Comparison of ENCODE assay signal across 22 cellular contexts in the genomic region with DNA sequence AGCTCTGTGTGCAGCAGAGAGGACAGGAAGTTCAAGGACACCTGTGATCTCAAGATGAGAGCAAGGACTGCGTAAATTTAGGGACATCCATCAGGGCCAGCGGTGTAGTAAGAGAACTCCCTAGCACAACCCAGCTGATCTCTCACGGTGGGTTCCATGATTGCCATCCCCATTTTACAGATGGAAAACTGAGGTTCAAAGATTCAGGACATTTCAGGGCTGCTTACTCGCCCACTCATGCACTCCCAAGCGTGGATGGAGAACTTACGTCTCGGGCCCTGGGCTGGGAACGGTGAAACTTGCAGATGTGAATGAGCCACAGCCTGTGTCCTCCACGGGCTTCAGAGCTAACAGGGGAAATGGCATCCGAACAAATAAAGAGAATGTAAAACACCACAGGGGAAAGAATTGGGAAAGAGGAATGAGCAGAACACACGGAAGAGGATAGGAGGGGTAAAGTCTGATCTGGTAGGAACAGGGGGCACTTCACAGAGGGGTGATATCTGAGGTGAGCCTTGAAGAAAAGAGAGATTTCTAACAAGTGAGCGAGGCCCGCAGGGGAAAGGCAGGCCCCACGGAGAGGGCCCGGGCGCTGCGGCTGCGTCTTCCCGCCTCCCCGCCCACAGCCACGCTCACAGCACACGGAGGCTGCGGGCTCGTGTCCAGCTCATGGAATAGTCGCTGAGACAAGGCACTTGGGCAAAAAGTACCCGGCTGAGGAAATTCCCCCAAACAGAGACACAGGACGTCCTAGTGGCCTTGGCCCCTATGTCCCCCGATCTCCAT. TPM values are rescaled to one million over a fixed set of nuclear protein-coding genes. Genes with fewer than 3 reads are reported as not detected.
DNase-seq lines count a peak whose midpoint lies in the region; ATAC-seq, FAIRE-seq and TF ChIP-seq lines count a peak whose summit lies in the region.
"Had no signal": no experiment of that assay in that cellular context is flagged by ENCODE, and none has a peak within 500 bp of the region (broad histone marks: within the 10 kb centered on the region; RNA-seq: fewer than 3 reads in every experiment).

No MANE protein-coding gene starts in this region.

- H3K27me3 Mint-ChIP-seq in nephron (ENCODE audit: low read depth): peaks cover 6% of the 10 kb centered on the region
- H3K27me3 Mint-ChIP-seq: CD4-positive, alpha-beta T cell had no signal

- H3K79me2 ChIP-seq in Karpas-422 (ENCODE audit: low read length): no peaks in the 10 kb centered on the region
- H3K79me2 ChIP-seq in H1 (ENCODE audit: control insufficient read depth in 1 of 2, insufficient read depth in 2 of 2, low read length in 2 of 2): no peaks in the 10 kb centered on the region

- H4K5ac ChIP-seq in H1 (ENCODE audit: insufficient read length, low read depth, low read length): no peak overlapping the region

- H3K23me2 ChIP-seq in H1 (ENCODE audit: low read depth, low read length): no peaks in the 10 kb centered on the region; the same call in 1 of the 2 replicates

- no peak for TF ChIP-seq POLR2A in H1 (IDR thresholded peaks at IDR 0.05; ENCODE audit: control extremely low read depth in 1 of 2, low read depth in 2 of 2, low read length in 2 of 2)
- TF ChIP-seq POLR2A in spleen (IDR thresholded peaks at IDR 0.05): no peak

- H3K14ac ChIP-seq in H1 (ENCODE audit: insufficient read length): no peak overlapping the region

- H3K9me3 ChIP-seq in Karpas-422 (ENCODE audit: low read length) (no peaks in the 10 kb centered on the region), H1 (ENCODE audit: insufficient read depth in 2 of 2, low read depth in 1 of 2, low read length in 1 of 2) (no peaks in the 10 kb centered on the region; a peak in 1 of 4 replicates), spleen (peaks cover 0 to 18% (median 12%) of the 10 kb centered on the region in 8 donors)
- H3K9me3 ChIP-seq: BE2C had no signal

- CTCF ChIA-PET in H1 (lab: Charles Lee; ENCODE audit: partially characterized antibody): interaction anchor here (0.7 to 1.3 kb wide), 2 partner anchors 17 to 70 kb away, joined by 3 read pairs; no protein-coding TSS in a partner anchor

- H3K27me3 ChIP-seq in Karpas-422 (ENCODE audit: low read length) (no peaks in the 10 kb centered on the region), H1 (replicated peaks in 1 of 4; ENCODE audit: control insufficient read depth in 3 of 4, extremely low read depth in 1 of 4, insufficient read depth in 3 of 4, low read length in 3 of 4) (no peaks in the 10 kb centered on the region), spleen (replicated peaks in 1 of 7) (peaks cover 0 to 6% (median 0%) of the 10 kb centered on the region in 7 donors)
- H3K27me3 ChIP-seq: BE2C had no signal

- 92% methylated on average over 28 of the region's 28 CpGs; no CpG with 5 or more reads in 1 of the 2 experiments for WGBS in H1 (ENCODE audit: extremely low coverage in 1 of 2, insufficient coverage in 1 of 2, insufficient read length in 1 of 2, insufficient replicate concordance in 2 of 2, low coverage in 1 of 2, low lambda C conversion rate in 2 of 2, missing lambda C conversion rate in 1 of 2), 2 experiments
- 83 to 93% (median 89%) methylated on average over 28 of the region's 28 CpGs for WGBS in spleen, 5 donors

- no peak overlapping the region for H2BK12ac ChIP-seq in H1 (ENCODE audit: low read depth, low read length)

- no peak overlapping the region for H4K8ac ChIP-seq in H1 (ENCODE audit: extremely low read depth, insufficient read depth, low read length)

- H3K56ac ChIP-seq in H1 (replicated peaks; ENCODE audit: insufficient read length, low read depth, low read length): no peak overlapping the region

- H3K4ac ChIP-seq in H1 (replicated peaks; ENCODE audit: insufficient read length, low read depth, low read length): no peak overlapping the region

- FAIRE-seq in H1 (lab: Jason Lieb, UNC): no peak
- FAIRE-seq: A204.1, GM12892, GM18507 had no signal

- no peak for TF ChIP-seq EP300 in H1 (IDR thresholded peaks at IDR 0.05; ENCODE audit: borderline replicate concordance in 1 of 2, low read depth in 2 of 2, low read length in 2 of 2)

- no peak overlapping the region for H3K4me2 ChIP-seq in Karpas-422 (ENCODE audit: low read depth, low read length, poor library complexity, severe bottlenecking)
- H3K4me2 ChIP-seq in H1 (ENCODE audit: insufficient read depth in 1 of 2, low read depth in 2 of 2, low read length in 2 of 2): no peak overlapping the region

- H3K9ac ChIP-seq in Karpas-422 (ENCODE audit: low read length) (no peak overlapping the region), H1 (replicated peaks in 1 of 4; ENCODE audit: extremely low read depth in 1 of 4, low read depth in 3 of 4, low read length in 3 of 4) (no peak overlapping the region)

- TF ChIP-seq CTCF in H1 (IDR thresholded peaks at IDR 0.05; ENCODE audit: control extremely low read depth in 1 of 3, insufficient read depth in 1 of 3, low read depth in 1 of 3, low read length in 3 of 3) (no peak), nephron (IDR thresholded peaks at IDR 0.05; ENCODE audit: unreplicated experiment in 3 of 3) (no peak), spleen (IDR thresholded peaks at IDR 0.05 in 8 of 11, conservative IDR thresholded peaks at IDR 0.05 in 3 of 11) (no peak)

- no peak overlapping the region for H3K4me3 ChIP-seq in Karpas-422 (ENCODE audit: low read length)
- H3K4me3 ChIP-seq in H1 (ENCODE audit: extremely low read depth in 1 of 4, insufficient read depth in 2 of 4, low read depth in 3 of 4, low read length in 4 of 4): no peak overlapping the region
- H3K4me3 ChIP-seq in spleen: no peak overlapping the region

- H3K23ac ChIP-seq in H1 (ENCODE audit: insufficient read length): no peak overlapping the region

- H3K18ac ChIP-seq in H1 (ENCODE audit: extremely low read depth, low read length): no peak overlapping the region; the same call in 1 of the 2 replicates

- peaks cover 61% of the 10 kb centered on the region for H3K4me1 Mint-ChIP-seq in nephron

- POLR2A ChIA-PET in H1 (lab: Charles Lee; ENCODE audit: partially characterized antibody): interaction anchor here (1.2 kb wide), 1 partner anchor 33 kb away, joined by 4 read pairs; no protein-coding TSS in a partner anchor

- intact Hi-C loops in spleen (cut with DNase I; ENCODE audit: low total_unique reads): no loop called here
- intact Hi-C loops in cardiac septum (cut with DNase I): no loop called here

- H3K36me3 ChIP-seq in Karpas-422 (ENCODE audit: insufficient read depth, low read length) (no peaks in the 10 kb centered on the region), H1 (ENCODE audit: control insufficient read depth in 2 of 4, insufficient read depth in 4 of 4, low read length in 3 of 4) (no peaks in the 10 kb centered on the region), spleen (no peaks in the 10 kb centered on the region)
- H3K36me3 ChIP-seq: BE2C had no signal

- H4K91ac ChIP-seq in H1 (replicated peaks; ENCODE audit: insufficient read length, low read length): no peak overlapping the region

- no peaks in the 10 kb centered on the region; the same call in 1 of the 2 replicates for H3K79me1 ChIP-seq in H1 (ENCODE audit: low read depth, low read length)

- H4K20me1 ChIP-seq in Karpas-422 (ENCODE audit: insufficient read depth, low read depth, low read length): no peaks in the 10 kb centered on the region
- no peaks in the 10 kb centered on the region for H4K20me1 ChIP-seq in H1 (replicated peaks in 1 of 2; ENCODE audit: control insufficient read depth in 1 of 2, insufficient read depth in 2 of 2, low read length in 2 of 2)

- 0 out of 2 replicates have a peak overlapping the region, but pooled peaks have one; percentile 13 for H2BK20ac ChIP-seq in H1 (ENCODE audit: low read length)

- no peak for TF ChIP-seq RAD21 in H1 (IDR thresholded peaks at IDR 0.05 in 1 of 2, conservative IDR thresholded peaks at IDR 0.05 in 1 of 2; ENCODE audit: low read depth in 2 of 2, low read length in 2 of 2)

- no peak overlapping the region for H2BK120ac ChIP-seq in H1 (replicated peaks; ENCODE audit: low read depth, low read length)

- no peak overlapping the region for H2AFZ ChIP-seq in Karpas-422 (ENCODE audit: low read length)
- H2AFZ ChIP-seq in H1 (ENCODE audit: low read length): no peak overlapping the region

- H3K36me3 Mint-ChIP-seq in nephron (ENCODE audit: low read depth): peaks cover 4% of the 10 kb centered on the region

- H2AK5ac ChIP-seq in H1 (ENCODE audit: low read depth, low read length): no peak overlapping the region

- peak; percentile 22 for DNase-seq in Karpas-422
- no peak for DNase-seq in H1 (ENCODE audit: low read depth in 1 of 2, low spot score in 2 of 2)
- DNase-seq in spleen: peak; percentile 64
- no peak for DNase-seq in cardiac septum (ENCODE audit: low spot score)
- DNase-seq in NCI-H2196 treated with DMSO at 0.1 percent for 48 hours (lab: John Stamatoyannopoulos, UW; ENCODE audit: unreplicated experiment): no peak
- DNase-seq in effector CD4-positive, alpha-beta T cell: no peak
- DNase-seq: ACHN; BE2C; CD4-positive, alpha-beta T cell; DMS153; DMS79; GDM1; HCEC 1CT; IMR-90; KBM-7 had no signal

- H2BK5ac ChIP-seq in H1 (ENCODE audit: low read depth, low read length): 0 out of 2 replicates have a peak overlapping the region, but pooled peaks have one; percentile 21

- peaks cover 12% of the 10 kb centered on the region for H3K9me3 Mint-ChIP-seq in nephron

- no peak overlapping the region; the same call in 1 of the 2 replicates for H2BK15ac ChIP-seq in H1 (ENCODE audit: low read length)

- H3K27ac ChIP-seq in Karpas-422 (ENCODE audit: low read length): no peak overlapping the region
- no peak overlapping the region for H3K27ac ChIP-seq in H1 (ENCODE audit: low read depth, low read length)
- H3K27ac ChIP-seq in spleen: no peak overlapping the region
- H3K27ac ChIP-seq: C4-2B, HL-60 had no signal

- no peak for ATAC-seq in GM19455 (IDR thresholded peaks at IDR 0.05; ENCODE audit: unreplicated experiment)

- H3K9me2 ChIP-seq in Karpas-422 (replicated peaks; ENCODE audit: insufficient read depth, low read length): no peaks in the 10 kb centered on the region

- peak overlapping the region in 2 of 3 experiments; percentile 45 to 65 for H3K27ac Mint-ChIP-seq in nephron
- H3K27ac Mint-ChIP-seq: CD4-positive, alpha-beta T cell had no signal

- H3K4me1 ChIP-seq in Karpas-422 (ENCODE audit: low read length): peaks cover 6% of the 10 kb centered on the region
- H3K4me1 ChIP-seq in H1 (replicated peaks in 1 of 4; ENCODE audit: control insufficient read depth in 3 of 4, insufficient read depth in 4 of 4, low read length in 3 of 4): peaks cover 10 to 20% (median 14%) of the 10 kb centered on the region in 4 experiments
- H3K4me1 ChIP-seq in spleen: peaks cover 0 to 4% (median 0%) of the 10 kb centered on the region in 6 donors
- H3K4me1 ChIP-seq: BE2C had no signal

- H3K4me3 Mint-ChIP-seq in nephron: no peak overlapping the region
- H3K4me3 Mint-ChIP-seq: CD4-positive, alpha-beta T cell had no signal

RNA-seq across cellular contexts. Expression of a gene that starts 55.9 kb away (rescaled TPM):
- total RNA-seq in Karpas-422 (2014; rRNA removed; shearing (Covaris generic); ENCODE audit: low replicate concordance): 13.0 and 15.5 TPM in 2 replicates
- total RNA-seq in H1 (2021; fragmentation: NEBNext Ultra II Directional; extraction: Animal tissue kit (Norgen Biotek cat#: 25700)): 48.2 and 50.7 TPM in 2 replicates
- polyA plus RNA-seq in H1 (2011; rRNA removed) (36.1 and 46.7 TPM in 2 replicates), spleen (10 to 100 TPM; 14.5 to 15.5 (median 15.4) TPM)
- polyA plus RNA-seq in H1 (2011; cell fraction: cytosol; rRNA removed): 55.9 TPM
- polyA plus RNA-seq in H1 (2011; cell fraction: nucleus; rRNA removed): 81.0 TPM
- 46.3 to 52.7 TPM (median 46.7 TPM) in 4 replicates for polyA plus RNA-seq in H1 (2012, experiment 1 of 2)
- 39.5 TPM for polyA plus RNA-seq in H1 (2012, experiment 2 of 2)
- 25.5 TPM for polyA plus RNA-seq in H1 (2013, experiment 1 of 2)
- polyA plus RNA-seq in H1 (2013, experiment 2 of 2): 24.2 TPM
- 165 and 201 TPM in 2 replicates for polyA minus RNA-seq in H1 (2011; rRNA and poly(A)+ RNA removed)
- 43.7 TPM for polyA minus RNA-seq in H1 (2011; cell fraction: cytosol; rRNA and poly(A)+ RNA removed)
- polyA minus RNA-seq in H1 (2011; cell fraction: nucleus; rRNA and poly(A)+ RNA removed): 64.7 TPM
- total RNA-seq in spleen (10 to 100 TPM; 20.6 to 26.7 (median 22.3) TPM), cardiac septum (32.2 TPM)

RNA-seq across cellular contexts. Expression of a gene that starts 56.0 kb away (rescaled TPM):
- 3.4 and 14.8 TPM in 2 replicates for total RNA-seq in Karpas-422 (2014; rRNA removed; shearing (Covaris generic); ENCODE audit: low replicate concordance)
- total RNA-seq in H1 (2021; fragmentation: NEBNext Ultra II Directional; extraction: Animal tissue kit (Norgen Biotek cat#: 25700)): 47.1 and 48.3 TPM in 2 replicates
- polyA plus RNA-seq in H1 (2011; rRNA removed): 15.5 and 25.3 TPM in 2 replicates
- 33.4 TPM for polyA plus RNA-seq in H1 (2011; cell fraction: cytosol; rRNA removed)
- 11.6 TPM for polyA plus RNA-seq in H1 (2011; cell fraction: nucleus; rRNA removed)
- polyA plus RNA-seq in H1 (2012, experiment 1 of 2): 36.7 to 42.0 TPM (median 38.1 TPM) in 4 replicates
- polyA plus RNA-seq in H1 (2012, experiment 2 of 2): 11.5 TPM
- 27.6 TPM for polyA plus RNA-seq in H1 (2013, experiment 1 of 2)
- 26.8 TPM for polyA plus RNA-seq in H1 (2013, experiment 2 of 2)
- 23.0 and 33.8 TPM in 2 replicates for polyA minus RNA-seq in H1 (2011; rRNA and poly(A)+ RNA removed)
- 16.0 TPM for polyA minus RNA-seq in H1 (2011; cell fraction: cytosol; rRNA and poly(A)+ RNA removed)
- 35.9 TPM for polyA minus RNA-seq in H1 (2011; cell fraction: nucleus; rRNA and poly(A)+ RNA removed)
- total RNA-seq in spleen: 10 to 100 TPM; 15.3 to 32.3 (median 21.0) TPM
- 10 to 100 TPM in 1 of 3 donors, 1 to 10 TPM in 2; 5.5 to 11.1 (median 6.5) TPM for polyA plus RNA-seq in spleen
- 22.3 TPM for total RNA-seq in cardiac septum

Comparison
In these comparisons a context has a peak if more than half of its experiments do, and no peak if none do; other contexts are left out.
1. DNase-seq: peak in Karpas-422 (single experiment) and spleen (single experiment); none in H1 (0 of 2), cardiac septum (single experiment), NCI-H2196 treated with DMSO at 0.1 percent for 48 hours (single experiment) and effector CD4-positive, alpha-beta T cell (single experiment).